In genomic region chr4:73131281-73131680, GRCh38 we compare ENCODE assay signal across 19 cellular contexts.
DNase-seq lines count a peak whose midpoint lies in the region; ATAC-seq and TF ChIP-seq lines count a peak whose summit lies in the region.
"Had no signal": no experiment of that assay in that cellular context is flagged by ENCODE, and none has a peak within 500 bp of the region (broad histone marks: within the 10 kb centered on the region; RNA-seq: fewer than 3 reads in every experiment).

No MANE protein-coding gene starts in this region.

- H3K4me3 Mint-ChIP-seq in activated naive CD4-positive, alpha-beta T cell treated with anti-CD3 and anti-CD28 coated beads, Interleukin-2, amount 10 ng/mL, durations not matched to agents 7 days and 5 days: no peak overlapping the region
- no peak overlapping the region for H3K4me3 Mint-ChIP-seq in CD8-positive, alpha-beta T cell
- H3K4me3 Mint-ChIP-seq in brain: no peak overlapping the region
- H3K4me3 Mint-ChIP-seq: CD4-positive, CD25-positive, alpha-beta regulatory T cell; GM23338; HFFc6 had no signal

- POLR2A ChIA-PET in CD8-positive, alpha-beta T cell (lab: Charles Lee): no interaction called here

- H3K4me1 ChIP-seq in CD8-positive, alpha-beta T cell (ENCODE audit: insufficient read depth, low read length): no peaks in the 10 kb centered on the region
- H3K4me1 ChIP-seq in HAP-1 (peaks cover 21% of the 10 kb centered on the region), esophagus muscularis mucosa (no peaks in the 10 kb centered on the region)
- H3K4me1 ChIP-seq: BE2C, Caco-2 had no signal

- ATAC-seq in CD8-positive, alpha-beta T cell: no peak
- ATAC-seq: GM23338, HCT116, K562 had no signal

- H3K27ac ChIP-seq in CD8-positive, alpha-beta T cell (ENCODE audit: low read depth, low read length): no peak overlapping the region
- no peak overlapping the region for H3K27ac ChIP-seq in esophagus muscularis mucosa (replicated peaks in 1 of 4)

- CTCF ChIA-PET in activated naive CD4-positive, alpha-beta T cell treated with anti-CD3 and anti-CD28 coated beads, Interleukin-2, amount 10 ng/mL, durations not matched to agents 7 days and 5 days (lab: Charles Lee): no interaction called here
- CTCF ChIA-PET in CD8-positive, alpha-beta T cell (lab: Charles Lee): interaction anchor here (1.3 kb wide), 1 partner anchor 125 kb away, joined by 4 read pairs; no protein-coding TSS in a partner anchor

- TF ChIP-seq POLR2A in esophagus muscularis mucosa (IDR thresholded peaks at IDR 0.05; ENCODE audit: low read depth): no peak

- peaks cover 21% of the 10 kb centered on the region for H3K36me3 Mint-ChIP-seq in activated naive CD4-positive, alpha-beta T cell treated with anti-CD3 and anti-CD28 coated beads, Interleukin-2, amount 10 ng/mL, durations not matched to agents 7 days and 5 days
- H3K36me3 Mint-ChIP-seq in CD8-positive, alpha-beta T cell: peaks cover 47% of the 10 kb centered on the region
- H3K36me3 Mint-ChIP-seq in brain: peaks cover 50% of the 10 kb centered on the region

- no peaks in the 10 kb centered on the region for H3K27me3 Mint-ChIP-seq in activated naive CD4-positive, alpha-beta T cell treated with anti-CD3 and anti-CD28 coated beads, Interleukin-2, amount 10 ng/mL, durations not matched to agents 7 days and 5 days
- no peaks in the 10 kb centered on the region for H3K27me3 Mint-ChIP-seq in CD8-positive, alpha-beta T cell (ENCODE audit: low read depth)
- no peaks in the 10 kb centered on the region for H3K27me3 Mint-ChIP-seq in brain
- H3K27me3 Mint-ChIP-seq: CD4-positive, CD25-positive, alpha-beta regulatory T cell had no signal

- no peaks in the 10 kb centered on the region for H3K9me3 Mint-ChIP-seq in activated naive CD4-positive, alpha-beta T cell treated with anti-CD3 and anti-CD28 coated beads, Interleukin-2, amount 10 ng/mL, durations not matched to agents 7 days and 5 days
- no peaks in the 10 kb centered on the region for H3K9me3 Mint-ChIP-seq in CD8-positive, alpha-beta T cell
- no peaks in the 10 kb centered on the region for H3K9me3 Mint-ChIP-seq in brain
- H3K9me3 Mint-ChIP-seq: CD4-positive, CD25-positive, alpha-beta regulatory T cell; GM23338; HFFc6 had no signal

- in situ Hi-C loops in HAP-1 (cut with MboI; ENCODE audit: low sequenced_read_pairs): no loop called here

- no peak for DNase-seq in activated naive CD4-positive, alpha-beta T cell treated with anti-CD3 and anti-CD28 coated beads, Interleukin-2, amount 10 ng/mL, durations not matched to agents 7 days and 5 days
- no peak for DNase-seq in activated naive CD4-positive, alpha-beta T cell (lab: John Stamatoyannopoulos, UW)
- DNase-seq in CD8-positive, alpha-beta T cell: no peak
- DNase-seq in HAP-1 (ENCODE audit: low spot score in 2 of 2) (peak; percentile 23 to 97), AG08395 (ENCODE audit: low spot score) (no peak), esophagus muscularis mucosa (ENCODE audit: extremely low spot score) (no peak)
- DNase-seq: BE2C; C1 segment of cervical spinal cord; Caco-2; CD4-positive, CD25-positive, alpha-beta regulatory T cell; DMS153; DMS79; GDM1; HFFc6; IMR-90 had no signal

- TF ChIP-seq EP300 in esophagus muscularis mucosa (IDR thresholded peaks at IDR 0.05): no peak

- TF ChIP-seq CTCF in CD8-positive, alpha-beta T cell (IDR thresholded peaks at IDR 0.05): no peak
- TF ChIP-seq CTCF in brain (conservative IDR thresholded peaks at IDR 0.05): no peak
- TF ChIP-seq CTCF in esophagus muscularis mucosa (IDR thresholded peaks at IDR 0.05): no peak

- no peaks in the 10 kb centered on the region for H3K4me1 Mint-ChIP-seq in activated naive CD4-positive, alpha-beta T cell treated with anti-CD3 and anti-CD28 coated beads, Interleukin-2, amount 10 ng/mL, durations not matched to agents 7 days and 5 days
- peaks cover 2% of the 10 kb centered on the region for H3K4me1 Mint-ChIP-seq in CD8-positive, alpha-beta T cell (ENCODE audit: low read depth)
- H3K4me1 Mint-ChIP-seq in brain: peaks cover 5% of the 10 kb centered on the region

- H3K27ac Mint-ChIP-seq in activated naive CD4-positive, alpha-beta T cell treated with anti-CD3 and anti-CD28 coated beads, Interleukin-2, amount 10 ng/mL, durations not matched to agents 7 days and 5 days: peak overlapping the region; percentile 5
- H3K27ac Mint-ChIP-seq in CD8-positive, alpha-beta T cell: peak overlapping the region; percentile 52
- H3K27ac Mint-ChIP-seq in brain: peak overlapping the region in 3 of 5 experiments; percentile 20 to 83 (median 68)
- H3K27ac Mint-ChIP-seq: GM23338, HFFc6 had no signal

- WGBS in esophagus muscularis mucosa: 65% methylated on average over 1 of the region's 1 CpG

- no peaks in the 10 kb centered on the region for H3K9me3 ChIP-seq in CD8-positive, alpha-beta T cell (ENCODE audit: low read length)
- H3K9me3 ChIP-seq in HAP-1 (no peaks in the 10 kb centered on the region), esophagus muscularis mucosa (no peaks in the 10 kb centered on the region)
- H3K9me3 ChIP-seq: BE2C, Caco-2 had no signal

- peaks cover 9% of the 10 kb centered on the region for H3K36me3 ChIP-seq in CD8-positive, alpha-beta T cell (ENCODE audit: insufficient read depth, low read length)
- H3K36me3 ChIP-seq in HAP-1 (replicated peaks): peaks cover 31% of the 10 kb centered on the region
- H3K36me3 ChIP-seq in esophagus muscularis mucosa: peaks cover 14 to 64% (median 33%) of the 10 kb centered on the region in 4 donors

- intact Hi-C loops in CD8-positive, alpha-beta T cell (cut with DNase I, micrococcal nuclease): loop anchor here in 1 of 2 experiments (5.0 kb wide), 1 partner anchor 54 kb away; no protein-coding TSS in a partner anchor
- intact Hi-C loops in esophagus muscularis mucosa (cut with DNase I): no loop called here

- no peak overlapping the region for H3K4me3 ChIP-seq in CD8-positive, alpha-beta T cell (ENCODE audit: low read depth, low read length)
- H3K4me3 ChIP-seq in HAP-1 (no peak overlapping the region), esophagus muscularis mucosa (no peak overlapping the region)
- H3K4me3 ChIP-seq: GM23338, K562 had no signal

- no peaks in the 10 kb centered on the region for H3K27me3 ChIP-seq in CD8-positive, alpha-beta T cell (ENCODE audit: insufficient read depth, low read length)
- H3K27me3 ChIP-seq in HAP-1 (ENCODE audit: low read depth): no peaks in the 10 kb centered on the region
- no peaks in the 10 kb centered on the region for H3K27me3 ChIP-seq in esophagus muscularis mucosa
- H3K27me3 ChIP-seq: BE2C had no signal

Comparison
In these comparisons a context has a peak if more than half of its experiments do, and no peak if none do; other contexts are left out.
1. DNase-seq: peak in HAP-1 (2 of 2); none in activated naive CD4-positive, alpha-beta T cell treated with anti-CD3 and anti-CD28 coated beads, Interleukin-2, amount 10 ng/mL, durations not matched to agents 7 days and 5 days (single experiment), activated naive CD4-positive, alpha-beta T cell (0 of 4), CD8-positive, alpha-beta T cell (0 of 7), AG08395 (single experiment) and esophagus muscularis mucosa (single experiment).
2. H3K27ac Mint-ChIP-seq: peak in every context shown above with its lines; median percentile 68 in brain; 52 in CD8-positive, alpha-beta T cell; 5 in activated naive CD4-positive, alpha-beta T cell treated with anti-CD3 and anti-CD28 coated beads, Interleukin-2, amount 10 ng/mL, durations not matched to agents 7 days and 5 days.